ENCODE assay signal across 25 cellular contexts in genomic region chr5:134106991-134107701, GRCh38. TPM values are rescaled to one million over a fixed set of nuclear protein-coding genes. Genes with fewer than 3 reads are reported as not detected.
DNase-seq lines count a peak whose midpoint lies in the region; ATAC-seq and TF ChIP-seq lines count a peak whose summit lies in the region.
"Had no signal": no experiment of that assay in that cellular context is flagged by ENCODE, and none has a peak within 500 bp of the region (broad histone marks: within the 10 kb centered on the region; RNA-seq: fewer than 3 reads in every experiment).

No MANE protein-coding gene starts in this region.

- H3K4me1 Mint-ChIP-seq in activated naive CD8-positive, alpha-beta T cell treated with anti-CD3 and anti-CD28 coated beads, Interleukin-2, amount 10 ng/mL, durations not matched to agents 7 days and 5 days, result peaks cover 62% of the 10 kb centered on the region
- H3K4me1 Mint-ChIP-seq in activated naive CD8-positive, alpha-beta T cell treated with anti-CD3 and anti-CD28 coated beads, Interleukin-2, amount 50 U/mL, for 24 hours, result peaks cover 77% of the 10 kb centered on the region
- H3K4me1 Mint-ChIP-seq in IgD-negative memory B cell, result peaks cover 16 to 21% (median 19%) of the 10 kb centered on the region in 3 donors

- H3K9ac ChIP-seq in parathyroid adenoma, result no peak overlapping the region
- H3K9ac ChIP-seq: BLaER1 treated with 17β-estradiol and CSF1 and Interleukin-3, amounts not matched to agents 10 nM and 100 nM had no signal

- no peaks in the 10 kb centered on the region for H3K27me3 ChIP-seq in effector memory CD4-positive, alpha-beta T cell (replicated peaks; ENCODE audit: control insufficient read depth, insufficient read depth, low read length, poor library complexity, severe bottlenecking)
- no peaks in the 10 kb centered on the region for H3K27me3 ChIP-seq in parathyroid adenoma (ENCODE audit: control insufficient read depth, insufficient read depth, low read length)
- H3K27me3 ChIP-seq: MG63 had no signal

- ATAC-seq in activated naive CD8-positive, alpha-beta T cell treated with anti-CD3 and anti-CD28 coated beads, Interleukin-2, amount 10 ng/mL, durations not matched to agents 7 days and 5 days (ENCODE audit: low read depth), result no peak
- ATAC-seq in activated naive CD8-positive, alpha-beta T cell treated with anti-CD3 and anti-CD28 coated beads, Interleukin-2, amount 50 U/mL, for 24 hours, result no peak
- ATAC-seq in HG02763 (IDR thresholded peaks at IDR 0.05; ENCODE audit: unreplicated experiment), result no peak
- ATAC-seq: activated CD8-positive, alpha-beta memory T cell treated with anti-CD3 and anti-CD28 coated beads, Interleukin-2, amount 10 ng/mL, durations not matched to agents 7 days and 5 days; left cardiac atrium; sciatic nerve; stimulated activated naive CD8-positive, alpha-beta T cell treated with anti-CD3 and anti-CD28 coated beads, Interleukin-15, Interleukin-2, amounts not matched to agents 100 U/mL and 50 U/mL, for 24 hours had no signal

- H3K4me2 ChIP-seq in parathyroid adenoma (ENCODE audit: low read length), result no peak overlapping the region
- H3K4me2 ChIP-seq: BLaER1 treated with 17β-estradiol and CSF1 and Interleukin-3, amounts not matched to agents 10 nM and 100 nM had no signal

- H3K9me3 Mint-ChIP-seq in activated naive CD8-positive, alpha-beta T cell treated with anti-CD3 and anti-CD28 coated beads, Interleukin-2, amount 10 ng/mL, durations not matched to agents 7 days and 5 days, result no peaks in the 10 kb centered on the region
- H3K9me3 Mint-ChIP-seq in activated naive CD8-positive, alpha-beta T cell treated with anti-CD3 and anti-CD28 coated beads, Interleukin-2, amount 50 U/mL, for 24 hours, result no peaks in the 10 kb centered on the region
- no peaks in the 10 kb centered on the region for H3K9me3 Mint-ChIP-seq in IgD-negative memory B cell
- H3K9me3 Mint-ChIP-seq: activated T-helper 1 cell treated with anti-CD3 and anti-CD28 coated beads, Interleukin-12 subunit alpha, Interleukin-12 subunit beta, Interleukin-2, Interleukin-4 antibody, amounts not matched to agents 30 ng/mL and 10 ng/mL and 1 ng/mL, durations not matched to agents 14 hours and 24 hours and 36 hours; brain; nephron progenitor cell had no signal

- no peaks in the 10 kb centered on the region for H3K27me3 Mint-ChIP-seq in activated naive CD8-positive, alpha-beta T cell treated with anti-CD3 and anti-CD28 coated beads, Interleukin-2, amount 10 ng/mL, durations not matched to agents 7 days and 5 days
- peaks cover 2% of the 10 kb centered on the region for H3K27me3 Mint-ChIP-seq in activated naive CD8-positive, alpha-beta T cell treated with anti-CD3 and anti-CD28 coated beads, Interleukin-2, amount 50 U/mL, for 24 hours
- no peaks in the 10 kb centered on the region for H3K27me3 Mint-ChIP-seq in IgD-negative memory B cell

- H3K36me3 ChIP-seq in effector memory CD4-positive, alpha-beta T cell (ENCODE audit: control insufficient read depth, insufficient read depth, low read length), result no peaks in the 10 kb centered on the region
- no peaks in the 10 kb centered on the region for H3K36me3 ChIP-seq in parathyroid adenoma (ENCODE audit: control insufficient read depth, insufficient read depth, low read length)
- H3K36me3 ChIP-seq: BLaER1 treated with 17β-estradiol and CSF1 and Interleukin-3, amounts not matched to agents 10 nM and 100 nM; MG63; thoracic aorta had no signal

- H3K36me3 Mint-ChIP-seq in activated naive CD8-positive, alpha-beta T cell treated with anti-CD3 and anti-CD28 coated beads, Interleukin-2, amount 10 ng/mL, durations not matched to agents 7 days and 5 days, result no peaks in the 10 kb centered on the region
- H3K36me3 Mint-ChIP-seq in activated naive CD8-positive, alpha-beta T cell treated with anti-CD3 and anti-CD28 coated beads, Interleukin-2, amount 50 U/mL, for 24 hours (ENCODE audit: low read depth), result no peaks in the 10 kb centered on the region
- H3K36me3 Mint-ChIP-seq in IgD-negative memory B cell, result no peaks in the 10 kb centered on the region
- H3K36me3 Mint-ChIP-seq: activated CD8-positive, alpha-beta memory T cell treated with anti-CD3 and anti-CD28 coated beads, Interleukin-2, amount 10 ng/mL, durations not matched to agents 7 days and 5 days; brain had no signal

- no peak overlapping the region for H3K4me3 Mint-ChIP-seq in activated naive CD8-positive, alpha-beta T cell treated with anti-CD3 and anti-CD28 coated beads, Interleukin-2, amount 10 ng/mL, durations not matched to agents 7 days and 5 days
- no peak overlapping the region for H3K4me3 Mint-ChIP-seq in activated naive CD8-positive, alpha-beta T cell treated with anti-CD3 and anti-CD28 coated beads, Interleukin-2, amount 50 U/mL, for 24 hours
- no peak overlapping the region for H3K4me3 Mint-ChIP-seq in IgD-negative memory B cell
- H3K4me3 Mint-ChIP-seq: activated CD8-positive, alpha-beta memory T cell treated with anti-CD3 and anti-CD28 coated beads, Interleukin-2, amount 10 ng/mL, durations not matched to agents 7 days and 5 days; activated T-helper 1 cell treated with anti-CD3 and anti-CD28 coated beads, Interleukin-12 subunit alpha, Interleukin-12 subunit beta, Interleukin-2, Interleukin-4 antibody, amounts not matched to agents 30 ng/mL and 10 ng/mL and 1 ng/mL, durations not matched to agents 14 hours and 24 hours and 36 hours; nephron progenitor cell had no signal

- peaks cover 71% of the 10 kb centered on the region for H3K4me1 ChIP-seq in effector memory CD4-positive, alpha-beta T cell (ENCODE audit: control insufficient read depth, insufficient read depth, low read length, poor library complexity, severe bottlenecking)
- H3K4me1 ChIP-seq in parathyroid adenoma, result peaks cover 9% of the 10 kb centered on the region

- H3K4me3 ChIP-seq in effector memory CD4-positive, alpha-beta T cell (ENCODE audit: insufficient read depth, low read depth, low read length, poor library complexity, severe bottlenecking), result no peak overlapping the region
- no peak overlapping the region for H3K4me3 ChIP-seq in parathyroid adenoma (ENCODE audit: low read depth, low read length)
- H3K4me3 ChIP-seq: BLaER1 treated with 17β-estradiol and CSF1 and Interleukin-3, amounts not matched to agents 10 nM and 100 nM; MG63; thoracic aorta had no signal

- no peaks in the 10 kb centered on the region for H3K79me2 ChIP-seq in parathyroid adenoma

- no peak for DNase-seq in activated naive CD8-positive, alpha-beta T cell treated with anti-CD3 and anti-CD28 coated beads, Interleukin-2, amount 10 ng/mL, durations not matched to agents 7 days and 5 days
- DNase-seq in activated naive CD8-positive, alpha-beta T cell treated with anti-CD3 and anti-CD28 coated beads, Interleukin-2, amount 50 U/mL, for 24 hours, result no peak
- DNase-seq in effector memory CD4-positive, alpha-beta T cell, result no peak
- no peak for DNase-seq in activated effector memory CD4-positive, alpha-beta T cell treated with Interleukin-2 at 50 U/mL for 16 hours
- DNase-seq in HPDE6-E6E7 (ENCODE audit: extremely low spot score), result no peak
- DNase-seq: activated CD8-positive, alpha-beta memory T cell treated with anti-CD3 and anti-CD28 coated beads, Interleukin-2, amount 10 ng/mL, durations not matched to agents 7 days and 5 days; DMS153; GDM1; head of caudate nucleus; left cardiac atrium; MG63; NCI-H1436; NCI-H510A treated with DMSO at 0.1 percent for 48 hours; nephron progenitor cell; SIG-M5; stimulated activated naive CD8-positive, alpha-beta T cell treated with anti-CD3 and anti-CD28 coated beads, Interleukin-15, Interleukin-2, amounts not matched to agents 100 U/mL and 50 U/mL, for 24 hours; T-helper 1 cell had no signal

- H3K27ac ChIP-seq in effector memory CD4-positive, alpha-beta T cell (ENCODE audit: insufficient read depth, low read length, poor library complexity, severe bottlenecking), result peak overlapping the region; percentile 36
- peak overlapping the region; percentile 44 for H3K27ac ChIP-seq in parathyroid adenoma
- H3K27ac ChIP-seq: BLaER1 treated with 17β-estradiol and CSF1 and Interleukin-3, amounts not matched to agents 10 nM and 100 nM; thoracic aorta had no signal

- no peaks in the 10 kb centered on the region for H3K9me3 ChIP-seq in effector memory CD4-positive, alpha-beta T cell (ENCODE audit: control insufficient read depth, low read length)
- no peaks in the 10 kb centered on the region for H3K9me3 ChIP-seq in parathyroid adenoma (ENCODE audit: control insufficient read depth, low read length)
- H3K9me3 ChIP-seq: BLaER1 treated with 17β-estradiol and CSF1 and Interleukin-3, amounts not matched to agents 10 nM and 100 nM; MG63; thoracic aorta had no signal

- peak overlapping the region; percentile 58 for H2AFZ ChIP-seq in parathyroid adenoma

- TF ChIP-seq CTCF in parathyroid adenoma (IDR thresholded peaks at IDR 0.05), result no peak

- POLR2A ChIA-PET in activated naive CD8-positive, alpha-beta T cell treated with anti-CD3 and anti-CD28 coated beads, Interleukin-2, amount 10 ng/mL, durations not matched to agents 7 days and 5 days (lab: Charles Lee), result interaction anchor here (1.2 to 1.5 kb wide), 3 partner anchors 12 to 69 kb away, joined by 3 to 7 read pairs (median 6); partner anchors contain the start of gene SKP1

- H3K27ac Mint-ChIP-seq in activated naive CD8-positive, alpha-beta T cell treated with anti-CD3 and anti-CD28 coated beads, Interleukin-2, amount 10 ng/mL, durations not matched to agents 7 days and 5 days, result peak overlapping the region; percentile 28
- H3K27ac Mint-ChIP-seq in activated naive CD8-positive, alpha-beta T cell treated with anti-CD3 and anti-CD28 coated beads, Interleukin-2, amount 50 U/mL, for 24 hours, result no peak overlapping the region
- H3K27ac Mint-ChIP-seq in IgD-negative memory B cell, result peak overlapping the region in 2 of 3 donors; percentile 53 to 80
- H3K27ac Mint-ChIP-seq: activated CD8-positive, alpha-beta memory T cell treated with anti-CD3 and anti-CD28 coated beads, Interleukin-2, amount 10 ng/mL, durations not matched to agents 7 days and 5 days; activated T-helper 1 cell treated with anti-CD3 and anti-CD28 coated beads, Interleukin-12 subunit alpha, Interleukin-12 subunit beta, Interleukin-2, Interleukin-4 antibody, amounts not matched to agents 30 ng/mL and 10 ng/mL and 1 ng/mL, durations not matched to agents 14 hours and 24 hours and 36 hours; nephron progenitor cell had no signal

RNA-seq across cellular contexts. Expression of gene TCF7, which starts 7.3 kb away (rescaled TPM):
- 100 to 1,000 TPM; 283 to 315 TPM for total RNA-seq in activated naive CD8-positive, alpha-beta T cell treated with anti-CD3 and anti-CD28 coated beads, Interleukin-2, amount 10 ng/mL, durations not matched to agents 7 days and 5 days
- polyA plus RNA-seq in IgD-negative memory B cell, result 41.7 TPM
